Comparison of ENCODE assay signal across 33 cellular contexts in genomic region chr14:96633096-96633495, GRCh38.
"Had no signal": no experiment of that assay in that cellular context is flagged by ENCODE, and none has a peak within 500 bp of the region (broad histone marks: within the 10 kb centered on the region; RNA-seq: fewer than 3 reads in every experiment).

No MANE protein-coding gene starts in this region.

- H3K4me3 ChIP-seq: ascending aorta, breast epithelium had no signal

- H3K27ac Mint-ChIP-seq: activated CD4-positive, alpha-beta memory T cell treated with anti-CD3 and anti-CD28 coated beads, Interleukin-2, amount 10 ng/mL, durations not matched to agents 7 days and 5 days; activated CD4-positive, alpha-beta T cell treated with anti-CD3 and anti-CD28 coated beads for 36 hours; activated CD4-positive, alpha-beta T cell treated with anti-CD3 and anti-CD28 coated beads, Interleukin-2, amount 10 ng/mL, durations not matched to agents 7 days and 5 days; activated CD8-positive, alpha-beta memory T cell treated with anti-CD3 and anti-CD28 coated beads, Interleukin-2, amount 10 ng/mL, durations not matched to agents 7 days and 5 days; activated CD8-positive, alpha-beta T cell treated with anti-CD3 and anti-CD28 coated beads, Interleukin-2, amount 10 ng/mL, durations not matched to agents 7 days and 5 days; activated naive CD4-positive, alpha-beta T cell treated with anti-CD3 and anti-CD28 coated beads, Interleukin-2, amount 10 ng/mL, durations not matched to agents 7 days and 5 days; activated naive CD4-positive, alpha-beta T cell treated with anti-CD3 and anti-CD28 coated beads, Interleukin-2, amount 50 U/mL, for 24 hours; activated naive CD8-positive, alpha-beta T cell; activated naive CD8-positive, alpha-beta T cell treated with anti-CD3 and anti-CD28 coated beads, Interleukin-2, amount 10 ng/mL, durations not matched to agents 7 days and 5 days; activated naive CD8-positive, alpha-beta T cell treated with anti-CD3 and anti-CD28 coated beads, Interleukin-2, amount 50 U/mL, for 24 hours; activated T-cell treated with anti-CD3 and anti-CD28 coated beads, Interleukin-2, amount 50 U/mL, for 24 hours; activated T-helper 2 cell treated with anti-CD3 and anti-CD28 coated beads, Interferon-gamma antibody, Interleukin-2, Interleukin-4, amounts not matched to agents 10 μg/mL and 5 μg/mL and 100 μg/mL, durations not matched to agents 14 hours and 24 hours and 36 hours; T-helper 1 cell treated with Interleukin-12 subunit alpha and Interleukin-12 subunit beta and Interleukin-4 antibody, amounts not matched to agents 30 μg/mL and 1 μg/mL, for 36 hours; T-helper 2 cell treated with Interferon-gamma antibody and Interleukin-4, amounts not matched to agents 5 μg/mL and 100 μg/mL, for 36 hours had no signal

- H3K4me3 Mint-ChIP-seq: activated CD4-positive, alpha-beta memory T cell treated with anti-CD3 and anti-CD28 coated beads, Interleukin-2, amount 10 ng/mL, durations not matched to agents 7 days and 5 days; activated CD4-positive, alpha-beta T cell treated with anti-CD3 and anti-CD28 coated beads for 36 hours; activated CD4-positive, alpha-beta T cell treated with anti-CD3 and anti-CD28 coated beads, Interleukin-2, amount 10 ng/mL, durations not matched to agents 7 days and 5 days; activated CD8-positive, alpha-beta memory T cell treated with anti-CD3 and anti-CD28 coated beads, Interleukin-2, amount 10 ng/mL, durations not matched to agents 7 days and 5 days; activated CD8-positive, alpha-beta T cell treated with anti-CD3 and anti-CD28 coated beads, Interleukin-2, amount 10 ng/mL, durations not matched to agents 7 days and 5 days; activated naive CD4-positive, alpha-beta T cell treated with anti-CD3 and anti-CD28 coated beads, Interleukin-2, amount 10 ng/mL, durations not matched to agents 7 days and 5 days; activated naive CD4-positive, alpha-beta T cell treated with anti-CD3 and anti-CD28 coated beads, Interleukin-2, amount 50 U/mL, for 24 hours; activated naive CD8-positive, alpha-beta T cell; activated naive CD8-positive, alpha-beta T cell treated with anti-CD3 and anti-CD28 coated beads, Interleukin-2, amount 10 ng/mL, durations not matched to agents 7 days and 5 days; activated naive CD8-positive, alpha-beta T cell treated with anti-CD3 and anti-CD28 coated beads, Interleukin-2, amount 50 U/mL, for 24 hours; activated T-cell treated with anti-CD3 and anti-CD28 coated beads, Interleukin-2, amount 50 U/mL, for 24 hours; brain; T-helper 1 cell treated with Interleukin-12 subunit alpha and Interleukin-12 subunit beta and Interleukin-4 antibody, amounts not matched to agents 30 μg/mL and 1 μg/mL, for 36 hours; T-helper 2 cell treated with Interferon-gamma antibody and Interleukin-4, amounts not matched to agents 5 μg/mL and 100 μg/mL, for 36 hours had no signal

- DNase-seq: activated CD4-positive, alpha-beta T cell treated with anti-CD3 and anti-CD28 coated beads for 1 hour; activated CD4-positive, alpha-beta T cell treated with anti-CD3 and anti-CD28 coated beads for 36 hours; activated CD4-positive, alpha-beta T cell treated with anti-CD3 and anti-CD28 coated beads for 48 hours; activated CD4-positive, alpha-beta T cell treated with anti-CD3 and anti-CD28 coated beads, Interleukin-2, amount 10 ng/mL, durations not matched to agents 7 days and 5 days; activated CD4-positive, alpha-beta T cell treated with anti-CD3 and anti-CD28 coated beads, Interleukin-2, amount 50 U/mL, for 48 hours; activated CD4-positive, CD25-positive, alpha-beta regulatory T cell; activated CD8-positive, alpha-beta memory T cell treated with anti-CD3 and anti-CD28 coated beads, Interleukin-2, amount 10 ng/mL, durations not matched to agents 7 days and 5 days; activated CD8-positive, alpha-beta memory T cell treated with anti-CD3 and anti-CD28 coated beads, Interleukin-2, amount 50 U/mL, for 48 hours; activated effector memory CD4-positive, alpha-beta T cell treated with Interleukin-2 at 50 U/mL for 16 hours; activated gamma-delta T cell; activated naive CD4-positive, alpha-beta T cell treated with anti-CD3 and anti-CD28 coated beads, Interleukin-2, amount 10 ng/mL, durations not matched to agents 7 days and 5 days; activated naive CD4-positive, alpha-beta T cell treated with Interleukin-2 at 50 U/mL for 16 hours; activated naive CD8-positive, alpha-beta T cell treated with anti-CD3 and anti-CD28 coated beads, Interleukin-2, amount 10 ng/mL, durations not matched to agents 7 days and 5 days; activated naive CD8-positive, alpha-beta T cell treated with anti-CD3 and anti-CD28 coated beads, Interleukin-2, amount 50 U/mL, for 24 hours; activated T-cell treated with anti-CD3 and anti-CD28 coated beads, Interleukin-2, amount 50 U/mL, for 24 hours; activated T-cell treated with anti-CD3 and anti-CD28 coated beads, Interleukin-2, amount 50 U/mL, for 48 hours; amygdala; anterior cingulate cortex; central memory CD4-positive, alpha-beta T cell; T-helper 2 cell; T-helper 9 cell had no signal

- ATAC-seq: activated CD4-positive, alpha-beta T cell treated with anti-CD3 and anti-CD28 coated beads for 36 hours; activated CD4-positive, CD25-positive, alpha-beta regulatory T cell treated with anti-CD3 and anti-CD28 coated beads, Interleukin-2, amount 50 U/mL, for 24 hours; activated CD8-positive, alpha-beta memory T cell treated with anti-CD3 and anti-CD28 coated beads, Interleukin-2, amount 10 ng/mL, durations not matched to agents 7 days and 5 days; activated CD8-positive, alpha-beta T cell treated with anti-CD3 and anti-CD28 coated beads, Interleukin-2, amount 10 ng/mL, durations not matched to agents 7 days and 5 days; activated naive CD8-positive, alpha-beta T cell treated with anti-CD3 and anti-CD28 coated beads, Interleukin-2, amount 50 U/mL, for 24 hours had no signal

- H3K27me3 Mint-ChIP-seq: activated CD4-positive, alpha-beta memory T cell treated with anti-CD3 and anti-CD28 coated beads, Interleukin-2, amount 10 ng/mL, durations not matched to agents 7 days and 5 days; activated CD4-positive, alpha-beta T cell treated with anti-CD3 and anti-CD28 coated beads for 36 hours; activated CD4-positive, alpha-beta T cell treated with anti-CD3 and anti-CD28 coated beads, Interleukin-2, amount 10 ng/mL, durations not matched to agents 7 days and 5 days; activated CD8-positive, alpha-beta memory T cell treated with anti-CD3 and anti-CD28 coated beads, Interleukin-2, amount 10 ng/mL, durations not matched to agents 7 days and 5 days; activated naive CD4-positive, alpha-beta T cell treated with anti-CD3 and anti-CD28 coated beads, Interleukin-2, amount 50 U/mL, for 24 hours; activated naive CD8-positive, alpha-beta T cell; activated naive CD8-positive, alpha-beta T cell treated with anti-CD3 and anti-CD28 coated beads, Interleukin-2, amount 50 U/mL, for 24 hours; activated T-cell treated with anti-CD3 and anti-CD28 coated beads, Interleukin-2, amount 50 U/mL, for 24 hours; brain had no signal

- H3K27ac ChIP-seq: ascending aorta, breast epithelium, VCaP had no signal

- H3K9me3 ChIP-seq: ascending aorta had no signal

- H3K9me3 Mint-ChIP-seq: activated CD4-positive, alpha-beta memory T cell treated with anti-CD3 and anti-CD28 coated beads, Interleukin-2, amount 10 ng/mL, durations not matched to agents 7 days and 5 days; activated CD4-positive, alpha-beta T cell treated with anti-CD3 and anti-CD28 coated beads, Interleukin-2, amount 10 ng/mL, durations not matched to agents 7 days and 5 days; activated naive CD4-positive, alpha-beta T cell treated with anti-CD3 and anti-CD28 coated beads, Interleukin-2, amount 10 ng/mL, durations not matched to agents 7 days and 5 days; activated naive CD4-positive, alpha-beta T cell treated with anti-CD3 and anti-CD28 coated beads, Interleukin-2, amount 50 U/mL, for 24 hours; activated naive CD8-positive, alpha-beta T cell treated with anti-CD3 and anti-CD28 coated beads, Interleukin-2, amount 10 ng/mL, durations not matched to agents 7 days and 5 days; activated naive CD8-positive, alpha-beta T cell treated with anti-CD3 and anti-CD28 coated beads, Interleukin-2, amount 50 U/mL, for 24 hours; activated T-cell treated with anti-CD3 and anti-CD28 coated beads, Interleukin-2, amount 50 U/mL, for 24 hours; activated T-helper 2 cell treated with anti-CD3 and anti-CD28 coated beads, Interferon-gamma antibody, Interleukin-2, Interleukin-4, amounts not matched to agents 10 μg/mL and 5 μg/mL and 100 μg/mL, durations not matched to agents 14 hours and 24 hours and 36 hours; T-helper 1 cell treated with Interleukin-12 subunit alpha and Interleukin-12 subunit beta and Interleukin-4 antibody, amounts not matched to agents 30 μg/mL and 1 μg/mL, for 36 hours; T-helper 2 cell treated with Interferon-gamma antibody and Interleukin-4, amounts not matched to agents 5 μg/mL and 100 μg/mL, for 36 hours had no signal

- H3K4me1 ChIP-seq: ascending aorta, breast epithelium had no signal

- H3K36me3 ChIP-seq: ascending aorta, breast epithelium had no signal

- H3K4me1 Mint-ChIP-seq: activated CD4-positive, alpha-beta memory T cell treated with anti-CD3 and anti-CD28 coated beads, Interleukin-2, amount 10 ng/mL, durations not matched to agents 7 days and 5 days; activated CD4-positive, alpha-beta T cell treated with anti-CD3 and anti-CD28 coated beads for 36 hours; activated CD4-positive, alpha-beta T cell treated with anti-CD3 and anti-CD28 coated beads, Interleukin-2, amount 10 ng/mL, durations not matched to agents 7 days and 5 days; activated CD8-positive, alpha-beta memory T cell treated with anti-CD3 and anti-CD28 coated beads, Interleukin-2, amount 10 ng/mL, durations not matched to agents 7 days and 5 days; activated naive CD4-positive, alpha-beta T cell treated with anti-CD3 and anti-CD28 coated beads, Interleukin-2, amount 10 ng/mL, durations not matched to agents 7 days and 5 days; activated naive CD4-positive, alpha-beta T cell treated with anti-CD3 and anti-CD28 coated beads, Interleukin-2, amount 50 U/mL, for 24 hours; activated naive CD8-positive, alpha-beta T cell treated with anti-CD3 and anti-CD28 coated beads, Interleukin-2, amount 50 U/mL, for 24 hours had no signal

- H3K36me3 Mint-ChIP-seq: activated CD8-positive, alpha-beta memory T cell treated with anti-CD3 and anti-CD28 coated beads, Interleukin-2, amount 10 ng/mL, durations not matched to agents 7 days and 5 days; activated naive CD4-positive, alpha-beta T cell treated with anti-CD3 and anti-CD28 coated beads, Interleukin-2, amount 10 ng/mL, durations not matched to agents 7 days and 5 days; activated naive CD4-positive, alpha-beta T cell treated with anti-CD3 and anti-CD28 coated beads, Interleukin-2, amount 50 U/mL, for 24 hours; activated naive CD8-positive, alpha-beta T cell; activated naive CD8-positive, alpha-beta T cell treated with anti-CD3 and anti-CD28 coated beads, Interleukin-2, amount 10 ng/mL, durations not matched to agents 7 days and 5 days; brain had no signal
